4 cellular contexts compared by ENCODE assay signal in genomic region chr21:41821756-41822431, GRCh38.
A peak's percentile ranks its signal among the peaks of the same experiment; 100 is the strongest.
TF ChIP-seq lines count a peak whose summit lies in the region.

No MANE protein-coding gene starts in this region.

TF ChIP-seq in SK-N-SH, 30 proteins besides CTCF, POLR2A, EP300 and RAD21:
- TF ChIP-seq GATA2 (CRISPR knock-in tag; IDR thresholded peaks at IDR 0.05) (peak; percentile 41; the same call in 1 of the 2 replicates), FOSL2 (IDR thresholded peaks at IDR 0.05; ENCODE audit: borderline replicate concordance, low read depth) (no peak)

TF ChIP-seq in SK-N-SH treated with all-trans-retinoic acid at 6 μM for 48 hours, 23 proteins besides CTCF, POLR2A, EP300 and RAD21:
- no peak for TF ChIP-seq OSR1 (CRISPR knock-in tag; IDR thresholded peaks at IDR 0.05)
- no peak for TF ChIP-seq ARNTL (CRISPR knock-in tag; IDR thresholded peaks at IDR 0.05; ENCODE audit: borderline replicate concordance, low read depth)
- TF ChIP-seq ZC3H10 (CRISPR knock-in tag; IDR thresholded peaks at IDR 0.05): no peak
- TF ChIP-seq, protein P1, sequence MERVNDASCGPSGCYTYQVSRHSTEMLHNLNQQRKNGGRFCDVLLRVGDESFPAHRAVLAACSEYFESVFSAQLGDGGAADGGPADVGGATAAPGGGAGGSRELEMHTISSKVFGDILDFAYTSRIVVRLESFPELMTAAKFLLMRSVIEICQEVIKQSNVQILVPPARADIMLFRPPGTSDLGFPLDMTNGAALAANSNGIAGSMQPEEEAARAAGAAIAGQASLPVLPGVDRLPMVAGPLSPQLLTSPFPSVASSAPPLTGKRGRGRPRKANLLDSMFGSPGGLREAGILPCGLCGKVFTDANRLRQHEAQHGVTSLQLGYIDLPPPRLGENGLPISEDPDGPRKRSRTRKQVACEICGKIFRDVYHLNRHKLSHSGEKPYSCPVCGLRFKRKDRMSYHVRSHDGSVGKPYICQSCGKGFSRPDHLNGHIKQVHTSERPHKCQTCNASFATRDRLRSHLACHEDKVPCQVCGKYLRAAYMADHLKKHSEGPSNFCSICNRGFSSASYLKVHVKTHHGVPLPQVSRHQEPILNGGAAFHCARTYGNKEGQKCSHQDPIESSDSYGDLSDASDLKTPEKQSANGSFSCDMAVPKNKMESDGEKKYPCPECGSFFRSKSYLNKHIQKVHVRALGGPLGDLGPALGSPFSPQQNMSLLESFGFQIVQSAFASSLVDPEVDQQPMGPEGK (CRISPR knock-in tag; IDR thresholded peaks at IDR 0.05; ENCODE audit: borderline replicate concordance): no peak

TF ChIP-seq in HEK293, 187 proteins besides CTCF, POLR2A, EP300 and RAD21:
- peak; percentile 56; the same call in 1 of the 2 replicates for TF ChIP-seq SCRT2 (tag by site-specific recombination; IDR thresholded peaks at IDR 0.05)
- TF ChIP-seq ZIC2 (tag by site-specific recombination; IDR thresholded peaks at IDR 0.05): peak; percentile 47; the same call in 1 of the 2 replicates
- TF ChIP-seq ZNF76 (tag by site-specific recombination; IDR thresholded peaks at IDR 0.05; ENCODE audit: borderline replicate concordance, low read depth): no peak

TF ChIP-seq in H1, 55 proteins besides CTCF, POLR2A, EP300 and RAD21:
- TF ChIP-seq ZNF274 (IDR thresholded peaks at IDR 0.05; ENCODE audit: borderline replicate concordance, extremely low read depth, low read length): no peak
